8 cellular contexts compared by ENCODE assay signal in the genomic region with DNA sequence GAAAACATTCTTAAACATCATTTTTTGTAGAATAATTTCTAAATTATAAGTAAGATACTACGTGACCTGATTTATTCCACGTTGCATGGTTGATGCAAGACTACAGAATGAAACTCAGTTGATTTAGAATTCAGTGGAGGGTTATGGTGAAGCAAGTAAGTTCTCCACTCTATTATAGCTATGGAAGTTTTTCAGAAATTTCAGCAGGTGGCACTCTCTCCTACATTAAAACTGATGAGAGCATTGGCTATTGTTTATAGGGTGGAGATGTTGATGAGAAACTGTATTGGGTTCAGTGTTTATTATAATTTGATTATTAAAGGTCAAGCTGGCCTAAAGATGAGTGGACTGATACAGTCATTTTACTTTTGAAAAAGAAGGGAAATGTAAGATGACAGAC.
DNase-seq lines count a peak whose midpoint lies in the region; ATAC-seq, FAIRE-seq and TF ChIP-seq lines count a peak whose summit lies in the region.

No MANE protein-coding gene starts in this region.

- H3K4me2 ChIP-seq in GM23248 (ENCODE audit: unreplicated experiment), result no peak overlapping the region

- H2AFZ ChIP-seq in GM23248, result no peak overlapping the region

- intact Hi-C loops in ovary (cut with DNase I), result loop anchor here (5.0 to 10.0 kb wide), 5 partner anchors 132 to 348 kb away; a partner anchor contains a TSS

- H3K79me2 ChIP-seq in GM23248 (ENCODE audit: insufficient read depth), result no peaks in the 10 kb centered on the region

- H3K9me2 ChIP-seq in GM23248 (ENCODE audit: insufficient read depth), result no peaks in the 10 kb centered on the region

- H3K4me1 ChIP-seq in GM23248 (ENCODE audit: insufficient read depth) (peaks cover 17% of the 10 kb centered on the region), ovary (ENCODE audit: insufficient read depth) (no peaks in the 10 kb centered on the region)

- no peak overlapping the region for H3K9ac ChIP-seq in GM23248

- peak; percentile 96 for ATAC-seq in SK-N-SH treated with all-trans-retinoic acid at 6 μM for 48 hours

- peaks cover 19% of the 10 kb centered on the region for H3F3A ChIP-seq in GM23248 (ENCODE audit: insufficient read depth)

- H3K36me3 ChIP-seq in GM23248 (ENCODE audit: low read depth), result peaks cover 7% of the 10 kb centered on the region; the same call in 1 of the 2 replicates
- no peaks in the 10 kb centered on the region for H3K36me3 ChIP-seq in ovary

- 51 to 53% methylated on average over 2 of the region's 2 CpGs for WGBS in GM23248 (ENCODE audit: low coverage in 1 of 2, low lambda C conversion rate in 2 of 2, missing lambda C conversion rate in 2 of 2), 2 experiments
- 75 to 80% (median 76%) methylated on average over 2 of the region's 2 CpGs for WGBS in ovary, 3 donors

- H3K27me3 ChIP-seq in GM23248 (replicated peaks; ENCODE audit: insufficient read depth) (no peaks in the 10 kb centered on the region), ovary (no peaks in the 10 kb centered on the region)

- no peaks in the 10 kb centered on the region for H4K20me1 ChIP-seq in GM23248 (ENCODE audit: insufficient read depth)

- H3K27ac ChIP-seq in GM23248 (no peak overlapping the region), ovary (no peak overlapping the region)

- TF ChIP-seq POLR2A in ovary (IDR thresholded peaks at IDR 0.05) (no peak), H54 (IDR thresholded peaks at IDR 0.05; ENCODE audit: low read depth, low read length) (no peak)

- FAIRE-seq in H54 (lab: Jason Lieb, UNC), result no peak

- no peak overlapping the region for H3K4me3 ChIP-seq in GM23248
- no peak overlapping the region for H3K4me3 ChIP-seq in fibroblast of mammary gland (ENCODE audit: control insufficient read depth, low read depth, low read length)
- no peak overlapping the region for H3K4me3 ChIP-seq in ovary

- DNase-seq in NCI-H1092 treated with DMSO at 0.1 percent for 48 hours (lab: John Stamatoyannopoulos, UW), result peak; percentile 56
- no peak for DNase-seq in NCI-H1092 (lab: John Stamatoyannopoulos, UW)
- DNase-seq in GM23248, result peak; percentile 64
- DNase-seq in fibroblast of mammary gland (ENCODE audit: low read depth), result peak; percentile 62
- no peak for DNase-seq in ovary
- DNase-seq in H54 (ENCODE audit: insufficient read length, low spot score), result no peak

- TF ChIP-seq EP300 in ovary (IDR thresholded peaks at IDR 0.05), result no peak

- H3K9me3 ChIP-seq in GM23248 (ENCODE audit: low read depth) (no peaks in the 10 kb centered on the region), ovary (no peaks in the 10 kb centered on the region)

- TF ChIP-seq CTCF in LNCAP (IDR thresholded peaks at IDR 0.05) (peak; percentile 60), fibroblast of mammary gland (conservative IDR thresholded peaks at IDR 0.05; ENCODE audit: control insufficient read depth, insufficient read depth, low read depth, low read length) (peak; percentile 63), ovary (IDR thresholded peaks at IDR 0.05) (peak; percentile 20 to 50 (median 35))

- in situ Hi-C loops in GM23248 (cut with MboI), result loop anchor here (10.0 kb wide), 2 partner anchors 328 to 588 kb away; no protein-coding TSS in a partner anchor

TF ChIP-seq in SK-N-SH treated with all-trans-retinoic acid at 6 μM for 48 hours, 23 proteins besides CTCF, POLR2A, EP300 and RAD21:
- TF ChIP-seq, protein P1, sequence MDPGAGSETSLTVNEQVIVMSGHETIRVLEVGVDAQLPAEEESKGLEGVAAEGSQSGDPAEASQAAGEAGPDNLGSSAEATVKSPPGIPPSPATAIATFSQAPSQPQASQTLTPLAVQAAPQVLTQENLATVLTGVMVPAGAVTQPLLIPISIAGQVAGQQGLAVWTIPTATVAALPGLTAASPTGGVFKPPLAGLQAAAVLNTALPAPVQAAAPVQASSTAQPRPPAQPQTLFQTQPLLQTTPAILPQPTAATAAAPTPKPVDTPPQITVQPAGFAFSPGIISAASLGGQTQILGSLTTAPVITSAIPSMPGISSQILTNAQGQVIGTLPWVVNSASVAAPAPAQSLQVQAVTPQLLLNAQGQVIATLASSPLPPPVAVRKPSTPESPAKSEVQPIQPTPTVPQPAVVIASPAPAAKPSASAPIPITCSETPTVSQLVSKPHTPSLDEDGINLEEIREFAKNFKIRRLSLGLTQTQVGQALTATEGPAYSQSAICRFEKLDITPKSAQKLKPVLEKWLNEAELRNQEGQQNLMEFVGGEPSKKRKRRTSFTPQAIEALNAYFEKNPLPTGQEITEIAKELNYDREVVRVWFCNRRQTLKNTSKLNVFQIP (CRISPR knock-in tag; IDR thresholded peaks at IDR 0.05; ENCODE audit: borderline replicate concordance, low read depth), result no peak
- TF ChIP-seq ESRRG (CRISPR knock-in tag; IDR thresholded peaks at IDR 0.05) (no peak), ZNF70 (CRISPR knock-in tag; IDR thresholded peaks at IDR 0.05) (no peak), SNAI2 (CRISPR knock-in tag; IDR thresholded peaks at IDR 0.05) (no peak), PPARA (CRISPR knock-in tag; IDR thresholded peaks at IDR 0.05; ENCODE audit: borderline replicate concordance) (no peak), RARB (CRISPR knock-in tag; IDR thresholded peaks at IDR 0.05) (no peak), OSR1 (CRISPR knock-in tag; IDR thresholded peaks at IDR 0.05) (no peak), ZNF565 (CRISPR knock-in tag; conservative IDR thresholded peaks at IDR 0.05; ENCODE audit: low read depth) (no peak), CSDC2 (CRISPR knock-in tag; IDR thresholded peaks at IDR 0.05) (no peak), ZNF8 (CRISPR knock-in tag; IDR thresholded peaks at IDR 0.05) (no peak)
- TF ChIP-seq, protein P2, sequence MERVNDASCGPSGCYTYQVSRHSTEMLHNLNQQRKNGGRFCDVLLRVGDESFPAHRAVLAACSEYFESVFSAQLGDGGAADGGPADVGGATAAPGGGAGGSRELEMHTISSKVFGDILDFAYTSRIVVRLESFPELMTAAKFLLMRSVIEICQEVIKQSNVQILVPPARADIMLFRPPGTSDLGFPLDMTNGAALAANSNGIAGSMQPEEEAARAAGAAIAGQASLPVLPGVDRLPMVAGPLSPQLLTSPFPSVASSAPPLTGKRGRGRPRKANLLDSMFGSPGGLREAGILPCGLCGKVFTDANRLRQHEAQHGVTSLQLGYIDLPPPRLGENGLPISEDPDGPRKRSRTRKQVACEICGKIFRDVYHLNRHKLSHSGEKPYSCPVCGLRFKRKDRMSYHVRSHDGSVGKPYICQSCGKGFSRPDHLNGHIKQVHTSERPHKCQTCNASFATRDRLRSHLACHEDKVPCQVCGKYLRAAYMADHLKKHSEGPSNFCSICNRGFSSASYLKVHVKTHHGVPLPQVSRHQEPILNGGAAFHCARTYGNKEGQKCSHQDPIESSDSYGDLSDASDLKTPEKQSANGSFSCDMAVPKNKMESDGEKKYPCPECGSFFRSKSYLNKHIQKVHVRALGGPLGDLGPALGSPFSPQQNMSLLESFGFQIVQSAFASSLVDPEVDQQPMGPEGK (CRISPR knock-in tag; IDR thresholded peaks at IDR 0.05; ENCODE audit: borderline replicate concordance), result no peak
- TF ChIP-seq, protein P3, sequence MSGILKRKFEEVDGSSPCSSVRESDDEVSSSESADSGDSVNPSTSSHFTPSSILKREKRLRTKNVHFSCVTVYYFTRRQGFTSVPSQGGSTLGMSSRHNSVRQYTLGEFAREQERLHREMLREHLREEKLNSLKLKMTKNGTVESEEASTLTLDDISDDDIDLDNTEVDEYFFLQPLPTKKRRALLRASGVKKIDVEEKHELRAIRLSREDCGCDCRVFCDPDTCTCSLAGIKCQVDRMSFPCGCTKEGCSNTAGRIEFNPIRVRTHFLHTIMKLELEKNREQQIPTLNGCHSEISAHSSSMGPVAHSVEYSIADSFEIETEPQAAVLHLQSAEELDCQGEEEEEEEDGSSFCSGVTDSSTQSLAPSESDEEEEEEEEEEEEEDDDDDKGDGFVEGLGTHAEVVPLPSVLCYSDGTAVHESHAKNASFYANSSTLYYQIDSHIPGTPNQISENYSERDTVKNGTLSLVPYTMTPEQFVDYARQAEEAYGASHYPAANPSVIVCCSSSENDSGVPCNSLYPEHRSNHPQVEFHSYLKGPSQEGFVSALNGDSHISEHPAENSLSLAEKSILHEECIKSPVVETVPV (CRISPR knock-in tag; IDR thresholded peaks at IDR 0.05), result no peak

Comparison
In these comparisons a context has a peak if more than half of its experiments do, and no peak if none do; other contexts are left out.
1. DNase-seq: peak in NCI-H1092 treated with DMSO at 0.1 percent for 48 hours (single experiment), GM23248 (single experiment) and fibroblast of mammary gland (single experiment); none in NCI-H1092 (single experiment), ovary (0 of 5) and H54 (single experiment).
2. Peak in every context shown above with its lines, with median percentiles within 50 percentile points of each other: CTCF ChIP-seq.